18 cellular contexts compared by ENCODE assay signal in the genomic region with DNA sequence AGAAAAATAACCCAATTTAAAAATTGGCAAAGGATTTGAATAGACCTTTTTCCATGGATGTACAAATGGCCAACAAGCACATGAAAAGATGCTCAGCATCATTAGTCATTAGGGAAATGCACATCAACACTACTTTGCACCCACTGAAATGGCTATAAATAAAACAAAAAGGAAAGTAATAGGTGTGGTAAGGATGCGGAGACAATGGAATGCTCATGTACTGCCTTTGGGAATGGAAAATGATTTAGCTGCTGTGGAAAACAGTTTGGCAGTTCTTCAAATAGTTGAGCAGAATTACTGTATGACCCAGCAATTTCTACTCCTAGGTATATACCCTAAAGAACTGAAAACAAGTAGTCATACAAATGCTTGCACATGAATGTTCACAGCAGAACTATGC. TPM values are rescaled to one million over a fixed set of nuclear protein-coding genes. Genes with fewer than 3 reads are reported as not detected.
"Had no signal": no experiment of that assay in that cellular context is flagged by ENCODE, and none has a peak within 500 bp of the region (broad histone marks: within the 10 kb centered on the region; RNA-seq: fewer than 3 reads in every experiment).

No MANE protein-coding gene starts in this region.

- H3K4me1 Mint-ChIP-seq: mesothelial cell of epicardium had no signal

- H3K27ac Mint-ChIP-seq: activated CD4-positive, alpha-beta memory T cell treated with anti-CD3 and anti-CD28 coated beads for 36 hours; mesothelial cell of epicardium; T-cell had no signal

- DNase-seq: activated CD4-positive, alpha-beta memory T cell treated with anti-CD3 and anti-CD28 coated beads for 36 hours; activated T-cell treated with anti-CD3 and anti-CD28 coated beads, Interleukin-2, amount 50 U/mL, for 48 hours; body of pancreas; dorsolateral prefrontal cortex; kidney; stimulated activated naive CD4-positive, alpha-beta T cell; T-cell; T1000; upper lobe of left lung had no signal

- H2AFZ ChIP-seq: hepatocyte had no signal

- H3K4me3 Mint-ChIP-seq: activated CD4-positive, alpha-beta memory T cell treated with anti-CD3 and anti-CD28 coated beads for 36 hours; mesothelial cell of epicardium; neural crest cell; T-cell had no signal

- H3K4me3 ChIP-seq: body of pancreas, dorsolateral prefrontal cortex, hepatocyte, upper lobe of left lung had no signal

- H3K27ac ChIP-seq: body of pancreas, dorsolateral prefrontal cortex, hepatocyte, upper lobe of left lung had no signal

- H3K9me3 ChIP-seq: body of pancreas, upper lobe of left lung had no signal

- H3K4me2 ChIP-seq: hepatocyte had no signal

- H3K27me3 ChIP-seq: body of pancreas, dorsolateral prefrontal cortex, hepatocyte, upper lobe of left lung had no signal

- H3K9me3 Mint-ChIP-seq: activated CD4-positive, alpha-beta memory T cell treated with anti-CD3 and anti-CD28 coated beads for 36 hours; T-cell had no signal

- ATAC-seq: body of pancreas, esophagus mucosa, T-cell had no signal

- H3K4me1 ChIP-seq: body of pancreas, upper lobe of left lung had no signal

- H3K27me3 Mint-ChIP-seq: activated CD4-positive, alpha-beta memory T cell treated with anti-CD3 and anti-CD28 coated beads for 36 hours; T-cell had no signal

RNA-seq across cellular contexts. Expression of a gene that starts 37.4 kb away (rescaled TPM):
- total RNA-seq: cerebellum, myocyte, neural crest cell, osteocyte, pulmonary artery endothelial cell had no signal

RNA-seq across cellular contexts. Expression of a gene that starts 52.8 kb away (rescaled TPM):
- total RNA-seq: hepatocyte, sciatic nerve had no signal
- polyA plus RNA-seq: hepatocyte had no signal
